ENCODE assay signal across 11 cellular contexts in the genomic region with DNA sequence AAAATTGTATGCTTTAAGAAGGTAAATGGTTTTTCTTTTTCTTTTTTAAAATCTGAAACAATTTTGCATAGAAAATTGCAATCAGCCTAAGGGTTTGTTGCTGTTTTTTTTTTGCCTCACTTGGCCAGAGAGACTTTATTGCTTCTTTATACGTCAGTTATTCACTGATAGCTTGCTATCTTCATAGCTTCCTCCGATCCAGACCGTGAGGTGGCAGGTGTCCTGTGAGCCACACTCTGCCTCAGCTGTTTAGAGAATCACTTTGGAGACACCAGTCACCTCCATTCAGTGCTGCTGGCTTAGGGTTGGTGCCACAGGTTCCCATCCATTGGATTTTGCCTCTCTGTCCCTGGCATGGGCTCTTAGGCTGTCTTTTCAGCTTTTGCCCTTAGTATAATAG.
DNase-seq lines count a peak whose midpoint lies in the region; ATAC-seq and TF ChIP-seq lines count a peak whose summit lies in the region.
"Had no signal": no experiment of that assay in that cellular context is flagged by ENCODE, and none has a peak within 500 bp of the region (broad histone marks: within the 10 kb centered on the region; RNA-seq: fewer than 3 reads in every experiment).

No MANE protein-coding gene starts in this region.

- H3K36me3 ChIP-seq in BLaER1 (no peaks in the 10 kb centered on the region), gastroesophageal sphincter (no peaks in the 10 kb centered on the region), osteoblast (ENCODE audit: insufficient read depth, low read length) (no peaks in the 10 kb centered on the region)

- TF ChIP-seq CTCF in gastroesophageal sphincter (IDR thresholded peaks at IDR 0.05) (no peak), osteoblast (IDR thresholded peaks at IDR 0.05; ENCODE audit: extremely low read depth, low read depth, low read length) (no peak)

- peak overlapping the region; percentile 84 for H2AFZ ChIP-seq in osteoblast (ENCODE audit: low read length)

- no peak for ATAC-seq in gastroesophageal sphincter
- no peak for ATAC-seq in HG02623 (IDR thresholded peaks at IDR 0.05; ENCODE audit: unreplicated experiment)
- ATAC-seq: activated CD8-positive, alpha-beta T cell treated with anti-CD3 and anti-CD28 coated beads, Interleukin-2, amount 10 ng/mL, durations not matched to agents 7 days and 5 days had no signal

- H3K9ac ChIP-seq in BLaER1, result peak overlapping the region; percentile 66; the same call in 1 of the 2 replicates

- 45% methylated on average over 3 of the region's 3 CpGs; no CpG with 5 or more reads in 1 of the 2 donors for WGBS in gastroesophageal sphincter (ENCODE audit: low coverage in 1 of 2), 2 donors

- in situ Hi-C loops in G401 (cut with HindIII; ENCODE audit: low sequenced_read_pairs), result no loop called here

- no peak overlapping the region for H3K4me3 ChIP-seq in BLaER1
- no peak overlapping the region for H3K4me3 ChIP-seq in gastroesophageal sphincter
- no peak overlapping the region for H3K4me3 ChIP-seq in osteoblast (ENCODE audit: insufficient read depth, low read length)

- no peak for TF ChIP-seq POLR2A in gastroesophageal sphincter (IDR thresholded peaks at IDR 0.05)

- no peaks in the 10 kb centered on the region for H4K20me1 ChIP-seq in BLaER1
- H4K20me1 ChIP-seq in osteoblast (ENCODE audit: insufficient read depth, low read length), result no peaks in the 10 kb centered on the region

- H3K9me3 ChIP-seq in BLaER1, result no peaks in the 10 kb centered on the region
- no peaks in the 10 kb centered on the region for H3K9me3 ChIP-seq in gastroesophageal sphincter
- no peaks in the 10 kb centered on the region for H3K9me3 ChIP-seq in osteoblast (ENCODE audit: low read depth, low read length)

- no peak for TF ChIP-seq EP300 in gastroesophageal sphincter (IDR thresholded peaks at IDR 0.05)

- H3K27me3 ChIP-seq in BLaER1, result no peaks in the 10 kb centered on the region
- H3K27me3 ChIP-seq in gastroesophageal sphincter, result no peaks in the 10 kb centered on the region
- no peaks in the 10 kb centered on the region for H3K27me3 ChIP-seq in osteoblast (ENCODE audit: insufficient read depth, low read length)

- DNase-seq in NCI-H460 (ENCODE audit: extremely low read depth, low read depth) (peak; percentile 16), osteoblast (ENCODE audit: insufficient read length, low spot score, missing footprints) (peak; percentile 37), G401 (ENCODE audit: low spot score) (no peak), islet precursor cell (no peak)
- no peak for DNase-seq in effector CD8-positive, alpha-beta T cell (lab: John Stamatoyannopoulos, UW)
- DNase-seq: activated CD8-positive, alpha-beta T cell treated with anti-CD3 and anti-CD28 coated beads, Interleukin-2, amount 10 ng/mL, durations not matched to agents 7 days and 5 days; activated naive CD4-positive, alpha-beta T cell; T-helper 17 cell had no signal

- peak overlapping the region; percentile 73 for H3K27ac ChIP-seq in BLaER1
- H3K27ac ChIP-seq in gastroesophageal sphincter, result peak overlapping the region; percentile 83 to 90 (median 84)
- H3K27ac ChIP-seq in osteoblast (ENCODE audit: low read depth, low read length), result no peak overlapping the region

- H3K4me1 ChIP-seq in BLaER1 (peaks cover 45% of the 10 kb centered on the region), gastroesophageal sphincter (peaks cover 9 to 70% (median 16%) of the 10 kb centered on the region in 3 donors), osteoblast (ENCODE audit: insufficient read depth, low read length) (peaks cover 22% of the 10 kb centered on the region)

- H3K4me2 ChIP-seq in BLaER1 (peak overlapping the region; percentile 85), osteoblast (ENCODE audit: insufficient read depth, low read length) (no peak overlapping the region)

- H3K79me2 ChIP-seq in osteoblast (ENCODE audit: insufficient read depth, low read length), result no peaks in the 10 kb centered on the region

Comparison
In these comparisons a context has a peak if more than half of its experiments do, and no peak if none do; other contexts are left out.
1. DNase-seq: peak in NCI-H460 (single experiment) and osteoblast (single experiment); none in G401 (single experiment), effector CD8-positive, alpha-beta T cell (single experiment) and islet precursor cell (single experiment).